8 cellular contexts compared by ENCODE assay signal in the genomic region with DNA sequence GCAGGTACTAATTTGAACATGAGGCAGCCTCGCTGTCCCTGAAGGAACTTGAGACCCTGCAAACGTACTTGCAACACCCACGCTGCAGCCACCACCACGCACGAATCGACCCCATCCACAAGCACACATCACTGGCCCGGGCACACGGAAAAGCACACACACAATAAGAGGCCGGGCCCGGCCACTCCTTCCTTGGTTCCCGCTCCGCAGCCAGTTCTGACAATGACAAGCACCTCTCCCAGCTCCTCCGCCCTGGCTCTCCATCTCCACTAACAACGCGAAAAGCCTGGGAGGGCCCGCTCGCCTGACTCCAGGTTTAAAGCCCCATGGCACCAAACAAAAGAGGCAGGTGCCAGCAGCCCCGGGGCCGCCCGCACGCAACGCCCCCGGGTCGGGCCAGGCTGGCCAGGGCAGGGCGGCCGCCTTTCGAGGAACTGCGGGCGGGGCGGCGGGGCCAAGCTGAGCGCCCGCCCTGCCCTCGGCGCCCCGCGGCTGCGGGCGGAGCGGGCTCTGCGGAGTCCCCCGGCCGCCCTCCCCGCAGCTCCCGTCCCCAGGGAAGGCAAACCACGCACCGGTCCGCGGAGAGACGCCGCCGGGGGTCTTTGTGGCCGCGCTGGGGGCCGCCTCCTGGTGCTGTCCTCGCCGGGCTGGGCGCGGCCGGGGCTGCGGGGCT. TPM values are rescaled to one million over a fixed set of nuclear protein-coding genes. Genes with fewer than 3 reads are reported as not detected.
A peak's percentile ranks its signal among the peaks of the same experiment; 100 is the strongest.
DNase-seq lines count a peak whose midpoint lies in the region; ATAC-seq, FAIRE-seq and TF ChIP-seq lines count a peak whose summit lies in the region.

No MANE protein-coding gene starts in this region.

- H2AFZ ChIP-seq in osteoblast (ENCODE audit: low read length): no peak overlapping the region

- peaks cover 4% of the 10 kb centered on the region for H3K79me2 ChIP-seq in osteoblast (ENCODE audit: insufficient read depth, low read length)

- H3K4me3 ChIP-seq in osteoblast (ENCODE audit: insufficient read depth, low read length): peak overlapping the region; percentile 70

- no peaks in the 10 kb centered on the region for H3K9me3 Mint-ChIP-seq in activated CD4-positive, alpha-beta T cell treated with anti-CD3 and anti-CD28 coated beads for 36 hours (ENCODE audit: low read depth)

- CTCF ChIA-PET in activated CD4-positive, alpha-beta T cell treated with anti-CD3 and anti-CD28 coated beads for 36 hours (lab: Charles Lee): no interaction called here

- peak overlapping the region; percentile 85 for H3K4me2 ChIP-seq in osteoblast (ENCODE audit: insufficient read depth, low read length)

- ATAC-seq in esophagus mucosa: peak; percentile 60
- no peak for ATAC-seq in activated CD4-positive, alpha-beta T cell treated with anti-CD3 and anti-CD28 coated beads for 36 hours
- no peak for ATAC-seq in HG03039 (IDR thresholded peaks at IDR 0.05; ENCODE audit: unreplicated experiment)

- DNase-seq in COLO668 (lab: John Stamatoyannopoulos, UW; ENCODE audit: unreplicated experiment): peak; percentile 85
- DNase-seq in NCI-H345 (lab: John Stamatoyannopoulos, UW): peak; percentile 53
- DNase-seq in osteoblast (ENCODE audit: insufficient read length, low spot score, missing footprints): peak; percentile 80
- DNase-seq in HPDE6-E6E7 (ENCODE audit: extremely low spot score): no peak
- no peak for DNase-seq in activated CD4-positive, alpha-beta T cell treated with anti-CD3 and anti-CD28 coated beads for 36 hours
- DNase-seq in H54 (ENCODE audit: insufficient read length, low spot score): no peak

- H3K36me3 ChIP-seq in osteoblast (ENCODE audit: insufficient read depth, low read length): no peaks in the 10 kb centered on the region

- intact Hi-C loops in activated CD4-positive, alpha-beta T cell treated with anti-CD3 and anti-CD28 coated beads for 36 hours (cut with DNase I, micrococcal nuclease): no loop called here

- peaks cover 26% of the 10 kb centered on the region for H3K27me3 Mint-ChIP-seq in activated CD4-positive, alpha-beta T cell treated with anti-CD3 and anti-CD28 coated beads for 36 hours

- no peaks in the 10 kb centered on the region for H3K36me3 Mint-ChIP-seq in activated CD4-positive, alpha-beta T cell treated with anti-CD3 and anti-CD28 coated beads for 36 hours (ENCODE audit: low read depth)

- no peak for TF ChIP-seq POLR2A in H54 (IDR thresholded peaks at IDR 0.05; ENCODE audit: low read depth, low read length)

- H3K4me1 Mint-ChIP-seq in activated CD4-positive, alpha-beta T cell treated with anti-CD3 and anti-CD28 coated beads for 36 hours: no peaks in the 10 kb centered on the region

- no peak overlapping the region for H3K4me3 Mint-ChIP-seq in activated CD4-positive, alpha-beta T cell treated with anti-CD3 and anti-CD28 coated beads for 36 hours

- H3K27ac Mint-ChIP-seq in activated CD4-positive, alpha-beta T cell treated with anti-CD3 and anti-CD28 coated beads for 36 hours: no peak overlapping the region

- H3K9me3 ChIP-seq in osteoblast (ENCODE audit: low read depth, low read length): no peaks in the 10 kb centered on the region

- no peaks in the 10 kb centered on the region for H4K20me1 ChIP-seq in osteoblast (ENCODE audit: insufficient read depth, low read length)

- peaks cover 10% of the 10 kb centered on the region for H3K4me1 ChIP-seq in osteoblast (ENCODE audit: insufficient read depth, low read length)

- POLR2A ChIA-PET in activated CD4-positive, alpha-beta T cell treated with anti-CD3 and anti-CD28 coated beads for 36 hours (lab: Charles Lee): no interaction called here

- TF ChIP-seq CTCF in osteoblast (IDR thresholded peaks at IDR 0.05; ENCODE audit: extremely low read depth, low read depth, low read length): no peak

- H3K27ac ChIP-seq in osteoblast (ENCODE audit: low read depth, low read length): no peak overlapping the region

- H3K27me3 ChIP-seq in osteoblast (ENCODE audit: insufficient read depth, low read length): peaks cover 43% of the 10 kb centered on the region

- FAIRE-seq in H54 (lab: Jason Lieb, UNC): no peak

RNA-seq across cellular contexts. Expression of a gene that starts 0.5 kb away (rescaled TPM):
- total RNA-seq in esophagus mucosa (1.5 TPM), osteoblast (132 TPM in 2 replicates)
- total RNA-seq in activated CD4-positive, alpha-beta T cell treated with anti-CD3 and anti-CD28 coated beads for 36 hours: not detected

Comparison
In these comparisons a context has a peak if more than half of its experiments do, and no peak if none do; other contexts are left out.
1. DNase-seq: peak in COLO668 (single experiment), NCI-H345 (single experiment) and osteoblast (single experiment); none in HPDE6-E6E7 (single experiment), activated CD4-positive, alpha-beta T cell treated with anti-CD3 and anti-CD28 coated beads for 36 hours (single experiment) and H54 (single experiment).
2. RNA of a gene that starts 0.5 kb away (total RNA-seq): 132 TPM in osteoblast; 1.5 TPM in esophagus mucosa (single experiment) and not detected in activated CD4-positive, alpha-beta T cell treated with anti-CD3 and anti-CD28 coated beads for 36 hours; every median in the first group is over 10 times any median in the second.